In the genomic region with DNA sequence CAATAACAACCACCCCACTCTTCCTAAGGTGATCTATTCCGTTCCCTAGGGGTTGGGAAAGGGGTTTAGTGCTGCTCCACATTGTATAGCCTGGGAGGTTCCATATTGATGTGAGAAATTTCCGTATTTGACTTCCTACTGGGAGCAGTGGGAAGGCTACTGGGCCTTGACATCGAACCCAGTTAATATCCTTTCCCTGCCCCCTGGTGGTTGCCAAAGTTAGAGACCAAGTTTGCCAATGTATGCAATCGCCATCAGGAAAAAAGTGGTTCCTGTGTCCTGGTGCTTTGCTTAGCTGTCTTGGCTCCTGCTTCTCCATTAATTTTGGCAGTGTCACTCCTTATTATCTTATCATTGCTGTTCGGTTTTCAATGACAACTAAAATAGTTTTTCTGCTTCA, we compare ENCODE assay signal across 8 cellular contexts.
A peak's percentile ranks its signal among the peaks of the same experiment; 100 is the strongest.
DNase-seq lines count a peak whose midpoint lies in the region; ATAC-seq and TF ChIP-seq lines count a peak whose summit lies in the region.

No MANE protein-coding gene starts in this region.

- H3K4me1 Mint-ChIP-seq in H9: peaks cover 19 to 25% of the 10 kb centered on the region in 2 experiments
- no peaks in the 10 kb centered on the region for H3K4me1 Mint-ChIP-seq in T-helper 2 cell treated with Interferon-gamma antibody and Interleukin-4, amounts not matched to agents 5 μg/mL and 100 μg/mL, for 36 hours (ENCODE audit: low read depth)

- H3K27me3 Mint-ChIP-seq in H9 (ENCODE audit: low read depth): peaks cover 7% of the 10 kb centered on the region
- H3K27me3 Mint-ChIP-seq in T-helper 2 cell treated with Interferon-gamma antibody and Interleukin-4, amounts not matched to agents 5 μg/mL and 100 μg/mL, for 36 hours (ENCODE audit: low read depth): no peaks in the 10 kb centered on the region

- H4K20me1 ChIP-seq in H9 (ENCODE audit: control insufficient read depth, insufficient read depth, insufficient read length): no peaks in the 10 kb centered on the region

- CTCF ChIA-PET in BJ (lab: Yijun Ruan, JAX): interaction anchor here (0.6 to 1.0 kb wide), 6 partner anchors 10 to 1035 kb away, joined by 3 to 6 read pairs (median 3); no protein-coding TSS in a partner anchor

- no peak overlapping the region for H3K4me3 ChIP-seq in BJ (ENCODE audit: low read depth, low read length)

- no peak overlapping the region for H2BK20ac ChIP-seq in H9 (ENCODE audit: low read depth, low read length, poor library complexity, severe bottlenecking)

- H3K36me3 Mint-ChIP-seq in H9 (ENCODE audit: insufficient read depth in 1 of 3, low read depth in 3 of 3): peaks cover 0 to 2% (median 0%) of the 10 kb centered on the region in 3 experiments; a peak in 1 of 7 replicates
- H3K36me3 Mint-ChIP-seq in T-helper 2 cell treated with Interferon-gamma antibody and Interleukin-4, amounts not matched to agents 5 μg/mL and 100 μg/mL, for 36 hours (ENCODE audit: low read depth): no peaks in the 10 kb centered on the region

- no peaks in the 10 kb centered on the region for H3K79me2 ChIP-seq in H9 (ENCODE audit: insufficient read depth, low read length)

- no peaks in the 10 kb centered on the region for H3K36me3 ChIP-seq in BJ (ENCODE audit: control insufficient read depth, insufficient read depth, low read length)

- ATAC-seq in HG03460 (IDR thresholded peaks at IDR 0.05; ENCODE audit: unreplicated experiment) (no peak), GM18498 (IDR thresholded peaks at IDR 0.05; ENCODE audit: unreplicated experiment) (no peak), GM21786 (IDR thresholded peaks at IDR 0.05; ENCODE audit: unreplicated experiment) (no peak)

- H4K5ac ChIP-seq in H9 (ENCODE audit: insufficient read length, low read depth, low read length): no peak overlapping the region

- no peak overlapping the region for H2AFZ ChIP-seq in H9 (ENCODE audit: low read length)

- no peak overlapping the region for H3K27ac ChIP-seq in H9 (ENCODE audit: insufficient read length, low read depth, low read length)

- no peak overlapping the region for H2BK5ac ChIP-seq in H9 (ENCODE audit: insufficient read length, low read length)

- H2BK120ac ChIP-seq in H9 (ENCODE audit: low read depth, low read length, poor library complexity, severe bottlenecking): no peak overlapping the region

- H2AK5ac ChIP-seq in H9 (ENCODE audit: insufficient read length, low read length): no peak overlapping the region

- H4K91ac ChIP-seq in H9 (ENCODE audit: insufficient read length, low read depth, low read length): no peak overlapping the region

- H3K18ac ChIP-seq in H9 (ENCODE audit: insufficient read length, low read depth, low read length): no peak overlapping the region

- no peak overlapping the region for H3K9ac ChIP-seq in H9 (ENCODE audit: extremely low read depth, insufficient read length, low read length)

- TF ChIP-seq CTCF in BJ (IDR thresholded peaks at IDR 0.05; ENCODE audit: insufficient read depth, low read depth, low read length) (peak; percentile 46), H9 (conservative IDR thresholded peaks at IDR 0.05) (peak; percentile 79)

- H3K14ac ChIP-seq in H9 (ENCODE audit: insufficient read depth, low read length): no peak overlapping the region

- H3K27me3 ChIP-seq in BJ (ENCODE audit: control insufficient read depth, insufficient read depth, low read length) (no peaks in the 10 kb centered on the region), H9 (ENCODE audit: insufficient read depth, low read length) (no peaks in the 10 kb centered on the region)

- no peaks in the 10 kb centered on the region for H3K79me1 ChIP-seq in H9 (ENCODE audit: insufficient read depth, low read depth, low read length, poor library complexity, severe bottlenecking)

- WGBS in H9 (ENCODE audit: extremely low coverage, insufficient read length, low lambda C conversion rate): no CpG with 5 or more reads among the region's 5 CpGs

- no peak overlapping the region for H4K8ac ChIP-seq in H9 (replicated peaks; ENCODE audit: insufficient read length, low read depth, low read length)

- POLR2A ChIA-PET in BJ (lab: Charles Lee): no interaction called here

- no peaks in the 10 kb centered on the region for H3K23me2 ChIP-seq in H9 (ENCODE audit: insufficient read length, low read depth, low read length, poor library complexity, severe bottlenecking)

- DNase-seq in BJ (ENCODE audit: low read depth) (no peak), H9 (peak; percentile 78), RKO (ENCODE audit: low spot score) (peak; percentile 38), hepatic stellate cell (ENCODE audit: low spot score) (peak; percentile 8)
- no peak for DNase-seq in T-helper 2 cell treated with Interferon-gamma antibody and Interleukin-4, amounts not matched to agents 5 μg/mL and 100 μg/mL, for 36 hours (ENCODE audit: low spot score)

- no peaks in the 10 kb centered on the region for H3K9me3 ChIP-seq in H9 (ENCODE audit: control insufficient read depth, low read depth, low read length)

- H2BK15ac ChIP-seq in H9 (ENCODE audit: low read depth, low read length): no peak overlapping the region

- no peaks in the 10 kb centered on the region for H3K4me1 ChIP-seq in H9 (ENCODE audit: insufficient read depth, low read length)

- H3K9me3 Mint-ChIP-seq in H9: no peaks in the 10 kb centered on the region; a peak in 2 of 5 replicates
- H3K9me3 Mint-ChIP-seq in T-helper 2 cell treated with Interferon-gamma antibody and Interleukin-4, amounts not matched to agents 5 μg/mL and 100 μg/mL, for 36 hours: peaks cover 10% of the 10 kb centered on the region

- no peak overlapping the region for H3K27ac Mint-ChIP-seq in H9
- no peak overlapping the region for H3K27ac Mint-ChIP-seq in T-helper 2 cell treated with Interferon-gamma antibody and Interleukin-4, amounts not matched to agents 5 μg/mL and 100 μg/mL, for 36 hours

- H3K4ac ChIP-seq in H9 (ENCODE audit: low read depth, low read length): no peak overlapping the region

- no peak overlapping the region for H3K4me3 Mint-ChIP-seq in H9
- H3K4me3 Mint-ChIP-seq in T-helper 2 cell treated with Interferon-gamma antibody and Interleukin-4, amounts not matched to agents 5 μg/mL and 100 μg/mL, for 36 hours: no peak overlapping the region

- H3K23ac ChIP-seq in H9 (ENCODE audit: insufficient read length, low read depth, low read length): no peak overlapping the region

- no peak overlapping the region for H3K56ac ChIP-seq in H9 (ENCODE audit: insufficient read length, low read depth, low read length)

- H3T11ph ChIP-seq in H9 (ENCODE audit: low read length): no peak overlapping the region

- no peak overlapping the region for H2BK12ac ChIP-seq in H9 (ENCODE audit: insufficient read length, low read depth, low read length)

- H3K4me2 ChIP-seq in H9 (ENCODE audit: insufficient read depth, insufficient read length, low read length): no peak overlapping the region

Comparison
In these comparisons a context has a peak if more than half of its experiments do, and no peak if none do; other contexts are left out.
1. DNase-seq: peak in H9 (single experiment), RKO (single experiment) and hepatic stellate cell (single experiment); none in BJ (single experiment) and T-helper 2 cell treated with Interferon-gamma antibody and Interleukin-4, amounts not matched to agents 5 μg/mL and 100 μg/mL, for 36 hours (single experiment).